Comparison of ENCODE assay signal across 10 cellular contexts in genomic region chr6:14921878-14922277, GRCh38.
DNase-seq lines count a peak whose midpoint lies in the region; ATAC-seq and TF ChIP-seq lines count a peak whose summit lies in the region.
"Had no signal": no experiment of that assay in that cellular context is flagged by ENCODE, and none has a peak within 500 bp of the region (broad histone marks: within the 10 kb centered on the region; RNA-seq: fewer than 3 reads in every experiment).

No MANE protein-coding gene starts in this region.

- H2AFZ ChIP-seq in mesenchymal stem cell (ENCODE audit: low read depth, low read length) (no peak overlapping the region), mammary epithelial cell (ENCODE audit: low read depth, low read length) (no peak overlapping the region)

- TF ChIP-seq CTCF in suprapubic skin (IDR thresholded peaks at IDR 0.05) (no peak), mammary epithelial cell (conservative IDR thresholded peaks at IDR 0.05 in 1 of 2, IDR thresholded peaks at IDR 0.05 in 1 of 2; ENCODE audit: extremely low read depth in 1 of 2, insufficient read depth in 1 of 2, low read depth in 1 of 2, low read length in 2 of 2) (no peak)

- H3K4me3 ChIP-seq in ectodermal cell (ENCODE audit: insufficient read depth, low read depth, low read length) = no peak overlapping the region
- no peak overlapping the region for H3K4me3 ChIP-seq in mesenchymal stem cell (ENCODE audit: insufficient read depth in 1 of 2, low read depth in 1 of 2, low read length in 2 of 2)
- H3K4me3 ChIP-seq in suprapubic skin = no peak overlapping the region
- no peak overlapping the region for H3K4me3 ChIP-seq in mammary epithelial cell (replicated peaks in 1 of 3; ENCODE audit: insufficient read depth in 1 of 3, low read depth in 2 of 3, low read length in 3 of 3)

- BruUV-seq in mammary epithelial cell (replicated peaks; lab: Mats Ljungman, UMichigan) = no TSS peak

- H2BK5ac ChIP-seq in mesenchymal stem cell (ENCODE audit: low read depth, low read length, poor library complexity, severe bottlenecking) = no peak overlapping the region

- H3K9ac ChIP-seq in mesenchymal stem cell (ENCODE audit: low read length) (no peak overlapping the region), mammary epithelial cell (ENCODE audit: insufficient read depth, low read length) (no peak overlapping the region)

- no peaks in the 10 kb centered on the region for H4K20me1 ChIP-seq in mammary epithelial cell (ENCODE audit: insufficient read depth, low read length)

- TF ChIP-seq EP300 in suprapubic skin (IDR thresholded peaks at IDR 0.05) = no peak

- CTCF ChIA-PET in mammary epithelial cell (lab: Charles Lee; ENCODE audit: low non-redundant PET) = no interaction called here

- 91 to 92% methylated on average over 7 of the region's 7 CpGs for WGBS in ectodermal cell, 2 experiments
- WGBS in mesenchymal stem cell = 84% methylated on average over 7 of the region's 7 CpGs
- WGBS in suprapubic skin = 85% methylated on average over 7 of the region's 7 CpGs
- 91% methylated on average over 7 of the region's 7 CpGs for WGBS in mammary epithelial cell (ENCODE audit: low coverage, missing lambda C conversion rate)

- H3K9me3 ChIP-seq in ectodermal cell (ENCODE audit: control insufficient read depth, low read length) (no peaks in the 10 kb centered on the region), mesenchymal stem cell (ENCODE audit: control insufficient read depth, low read length) (no peaks in the 10 kb centered on the region), suprapubic skin (no peaks in the 10 kb centered on the region), mammary epithelial cell (replicated peaks; ENCODE audit: insufficient read depth, low read length) (no peaks in the 10 kb centered on the region)

- no peak overlapping the region for H2BK120ac ChIP-seq in mesenchymal stem cell (ENCODE audit: low read depth, low read length)

- H2BK12ac ChIP-seq in mesenchymal stem cell (ENCODE audit: low read length in 2 of 2) = peak overlapping the region in 1 of 2 experiments; percentile 3

- H3K27me3 ChIP-seq in ectodermal cell (ENCODE audit: control insufficient read depth, insufficient read depth, low read length, poor library complexity, severe bottlenecking) (no peaks in the 10 kb centered on the region), mesenchymal stem cell (ENCODE audit: control insufficient read depth in 1 of 2, insufficient read depth in 1 of 2, low read length in 2 of 2) (peaks cover 0 to 16% of the 10 kb centered on the region in 2 experiments), suprapubic skin (no peaks in the 10 kb centered on the region), mammary epithelial cell (ENCODE audit: insufficient read depth, low read length) (no peaks in the 10 kb centered on the region)

- H3K4ac ChIP-seq in mesenchymal stem cell (ENCODE audit: low read depth in 1 of 2, low read length in 2 of 2) = no peak overlapping the region

- intact Hi-C loops in mammary epithelial cell (cut with micrococcal nuclease) = no loop called here

- H3K4me1 ChIP-seq in ectodermal cell (ENCODE audit: control insufficient read depth, insufficient read depth, low read length) (peaks cover 30% of the 10 kb centered on the region), mesenchymal stem cell (ENCODE audit: control insufficient read depth, insufficient read depth, low read depth, low read length) (no peaks in the 10 kb centered on the region), suprapubic skin (peaks cover 9% of the 10 kb centered on the region), mammary epithelial cell (ENCODE audit: insufficient read depth, low read length) (no peaks in the 10 kb centered on the region)

- in situ Hi-C loops in mammary epithelial cell (cut with MboI; ENCODE audit: low sequenced_read_pairs in 2 of 2) = no loop called here

- H3K18ac ChIP-seq in mesenchymal stem cell (ENCODE audit: low read depth in 1 of 2, low read length in 2 of 2) = peak overlapping the region; percentile 3 to 41

- TF ChIP-seq POLR2A in suprapubic skin (IDR thresholded peaks at IDR 0.05) = no peak

- H3K4me2 ChIP-seq in mesenchymal stem cell (ENCODE audit: low read length, poor library complexity, severe bottlenecking) = no peak overlapping the region
- H3K4me2 ChIP-seq in mammary epithelial cell (ENCODE audit: insufficient read depth, low read depth, low read length) = no peak overlapping the region

- no peak overlapping the region for H2AK5ac ChIP-seq in mesenchymal stem cell (ENCODE audit: low read length, severe bottlenecking)

- no peaks in the 10 kb centered on the region for H3K79me2 ChIP-seq in mammary epithelial cell (ENCODE audit: insufficient read depth, low read length)

- no peaks in the 10 kb centered on the region for H3K36me3 ChIP-seq in ectodermal cell (ENCODE audit: control insufficient read depth, insufficient read depth, low read length)
- H3K36me3 ChIP-seq in mesenchymal stem cell (ENCODE audit: control insufficient read depth in 1 of 2, insufficient read depth in 2 of 2, low read depth in 1 of 2, low read length in 2 of 2) = no peaks in the 10 kb centered on the region
- H3K36me3 ChIP-seq in suprapubic skin = no peaks in the 10 kb centered on the region
- no peaks in the 10 kb centered on the region for H3K36me3 ChIP-seq in mammary epithelial cell (ENCODE audit: insufficient read depth, low read length)

- no peak overlapping the region for H4K91ac ChIP-seq in mesenchymal stem cell (ENCODE audit: low read length)

- no peak overlapping the region for H3K23ac ChIP-seq in mesenchymal stem cell (ENCODE audit: low read length in 2 of 2)

- H3K27ac ChIP-seq in ectodermal cell (ENCODE audit: insufficient read depth, low read depth, low read length, poor library complexity, severe bottlenecking) (peak overlapping the region; percentile 48), mesenchymal stem cell (ENCODE audit: low read length, poor library complexity, severe bottlenecking) (no peak overlapping the region), suprapubic skin (peak overlapping the region; percentile 62), mammary epithelial cell (ENCODE audit: insufficient read depth, low read depth, low read length) (no peak overlapping the region)

- ATAC-seq in GM18907 (IDR thresholded peaks at IDR 0.05; ENCODE audit: unreplicated experiment) = no peak

- H4K8ac ChIP-seq in mesenchymal stem cell (ENCODE audit: low read length) = peak overlapping the region; percentile 9

- H3K14ac ChIP-seq in mesenchymal stem cell (ENCODE audit: low read length in 2 of 2) = no peak overlapping the region

- H3K79me1 ChIP-seq in mesenchymal stem cell (replicated peaks; ENCODE audit: low read length, poor library complexity, severe bottlenecking) = no peaks in the 10 kb centered on the region

- no peak overlapping the region for H2BK15ac ChIP-seq in mesenchymal stem cell (ENCODE audit: low read depth, poor library complexity, severe bottlenecking)

- peak; percentile 92 to 99 for DNase-seq in NOMO-1 (lab: John Stamatoyannopoulos, UW; ENCODE audit: unreplicated experiment in 2 of 2)
- DNase-seq in mesenchymal stem cell = peak; percentile 13
- DNase-seq in suprapubic skin (ENCODE audit: low spot score in 2 of 2) = no peak
- no peak for DNase-seq in dedifferentiated amniotic fluid mesenchymal stem cell (ENCODE audit: extremely low spot score)
- DNase-seq in mammary epithelial cell = no peak
- DNase-seq in medulla oblongata (ENCODE audit: extremely low spot score) = no peak
- DNase-seq: NCI-H1105 treated with DMSO at 0.1 percent for 48 hours, T-helper 1 cell had no signal

- dilution Hi-C loops in mammary epithelial cell (cut with HindIII; ENCODE audit: low sequenced_read_pairs) = no loop called here

Comparison
In these comparisons a context has a peak if more than half of its experiments do, and no peak if none do; other contexts are left out.
1. DNase-seq: peak in NOMO-1 (2 of 2) and mesenchymal stem cell (single experiment); none in suprapubic skin (0 of 2), dedifferentiated amniotic fluid mesenchymal stem cell (single experiment), mammary epithelial cell (single experiment) and medulla oblongata (single experiment).
2. H3K27ac ChIP-seq: peak in ectodermal cell (single experiment) and suprapubic skin (single experiment); none in mesenchymal stem cell (single experiment) and mammary epithelial cell (single experiment).